In the genomic region with DNA sequence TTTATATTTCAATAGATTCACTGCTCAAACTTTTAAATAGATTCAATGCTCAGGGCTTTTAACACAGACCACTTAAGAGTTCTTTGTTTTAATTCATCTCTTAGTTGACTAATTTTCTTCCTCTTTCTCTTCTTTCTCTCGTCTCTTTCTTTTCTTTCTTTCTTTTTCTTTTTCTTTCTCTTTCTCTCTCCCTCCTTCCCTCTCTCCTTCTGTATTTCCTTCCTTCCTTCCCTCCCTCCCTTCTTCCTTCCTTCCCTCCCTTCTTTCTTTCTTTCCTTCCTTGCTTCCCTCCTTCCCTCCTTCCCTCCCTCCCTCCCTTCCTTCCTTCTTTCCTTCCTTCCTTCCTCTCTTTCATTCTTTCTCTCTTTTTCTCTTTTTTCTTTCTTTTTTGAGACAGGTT, we compare ENCODE assay signal across 34 cellular contexts.
"Had no signal": no experiment of that assay in that cellular context is flagged by ENCODE, and none has a peak within 500 bp of the region (broad histone marks: within the 10 kb centered on the region; RNA-seq: fewer than 3 reads in every experiment).

No MANE protein-coding gene starts in this region.

- H3K4me1 ChIP-seq: adrenal gland, body of pancreas, breast epithelium, colonic mucosa had no signal

- H3K4me3 ChIP-seq: adrenal gland, body of pancreas, breast epithelium, colonic mucosa had no signal

- H3K9me3 Mint-ChIP-seq: activated B cell treated with CpG ODN at 0.5 μM for 24 hours; activated CD4-positive, alpha-beta memory T cell treated with anti-CD3 and anti-CD28 coated beads for 36 hours; activated CD4-positive, alpha-beta T cell treated with anti-CD3 and anti-CD28 coated beads, Interleukin-2, amount 10 ng/mL, durations not matched to agents 24 days and 14 days; activated CD8-positive, alpha-beta T cell treated with anti-CD3 and anti-CD28 coated beads for 36 hours; activated naive CD4-positive, alpha-beta T cell treated with anti-CD3 and anti-CD28 coated beads for 36 hours; activated naive CD4-positive, alpha-beta T cell treated with anti-CD3 and anti-CD28 coated beads, Interleukin-2, amount 50 U/mL, for 72 hours; activated naive CD8-positive, alpha-beta T cell treated with anti-CD3 and anti-CD28 coated beads for 36 hours; activated T-cell treated with anti-CD3 and anti-CD28 coated beads, Interleukin-2, amount 50 U/mL, for 72 hours; activated T-helper 1 cell treated with anti-CD3 and anti-CD28 coated beads, Interleukin-12 subunit alpha, Interleukin-12 subunit beta, Interleukin-2, Interleukin-4 antibody, amounts not matched to agents 30 ng/mL and 10 ng/mL and 1 ng/mL, durations not matched to agents 14 hours and 24 hours and 36 hours; activated T-helper 17 cell treated with anti-CD3 and anti-CD28 coated beads, Interleukin-2, amount 50 U/mL, for 72 hours; T-helper 2 cell treated with Interferon-gamma antibody and Interleukin-4, amounts not matched to agents 5 μg/mL and 100 μg/mL, for 36 hours had no signal

- H3K9me3 ChIP-seq: adrenal gland, body of pancreas, breast epithelium, colonic mucosa had no signal

- H3K4me3 Mint-ChIP-seq: activated B cell treated with CpG ODN at 0.5 μM for 24 hours; activated CD4-positive, alpha-beta memory T cell treated with anti-CD3 and anti-CD28 coated beads for 36 hours; activated CD4-positive, alpha-beta T cell treated with anti-CD3 and anti-CD28 coated beads, Interleukin-2, amount 10 ng/mL, durations not matched to agents 24 days and 14 days; activated CD8-positive, alpha-beta T cell treated with anti-CD3 and anti-CD28 coated beads for 36 hours; activated naive CD4-positive, alpha-beta T cell treated with anti-CD3 and anti-CD28 coated beads for 36 hours; activated naive CD8-positive, alpha-beta T cell treated with anti-CD3 and anti-CD28 coated beads for 36 hours; activated T-cell treated with anti-CD3 and anti-CD28 coated beads, Interleukin-2, amount 50 U/mL, for 4 hours; activated T-cell treated with anti-CD3 and anti-CD28 coated beads, Interleukin-2, amount 50 U/mL, for 72 hours; activated T-helper 1 cell treated with anti-CD3 and anti-CD28 coated beads, Interleukin-12 subunit alpha, Interleukin-12 subunit beta, Interleukin-2, Interleukin-4 antibody, amounts not matched to agents 30 ng/mL and 10 ng/mL and 1 ng/mL, durations not matched to agents 14 hours and 24 hours and 36 hours; activated T-helper 17 cell treated with anti-CD3 and anti-CD28 coated beads, Interleukin-2, amount 50 U/mL, for 72 hours; T-helper 2 cell treated with Interferon-gamma antibody and Interleukin-4, amounts not matched to agents 5 μg/mL and 100 μg/mL, for 36 hours had no signal

- H3K36me3 Mint-ChIP-seq: activated CD4-positive, alpha-beta memory T cell treated with anti-CD3 and anti-CD28 coated beads for 36 hours; activated naive CD4-positive, alpha-beta T cell treated with anti-CD3 and anti-CD28 coated beads, Interleukin-2, amount 50 U/mL, for 72 hours; activated naive CD8-positive, alpha-beta T cell treated with anti-CD3 and anti-CD28 coated beads for 36 hours had no signal

- H3K36me3 ChIP-seq: adrenal gland, brain microvascular endothelial cell, breast epithelium, colonic mucosa had no signal

- H3K27ac Mint-ChIP-seq: activated B cell treated with CpG ODN at 0.5 μM for 24 hours; activated CD4-positive, alpha-beta memory T cell treated with anti-CD3 and anti-CD28 coated beads for 36 hours; activated CD4-positive, alpha-beta T cell treated with anti-CD3 and anti-CD28 coated beads, Interleukin-2, amount 10 ng/mL, durations not matched to agents 24 days and 14 days; activated CD8-positive, alpha-beta T cell treated with anti-CD3 and anti-CD28 coated beads for 36 hours; activated naive CD4-positive, alpha-beta T cell treated with anti-CD3 and anti-CD28 coated beads for 36 hours; activated naive CD4-positive, alpha-beta T cell treated with anti-CD3 and anti-CD28 coated beads, Interleukin-2, amount 50 U/mL, for 72 hours; activated naive CD8-positive, alpha-beta T cell treated with anti-CD3 and anti-CD28 coated beads for 36 hours; activated T-cell treated with anti-CD3 and anti-CD28 coated beads, Interleukin-2, amount 50 U/mL, for 72 hours; activated T-helper 1 cell treated with anti-CD3 and anti-CD28 coated beads, Interleukin-12 subunit alpha, Interleukin-12 subunit beta, Interleukin-2, Interleukin-4 antibody, amounts not matched to agents 30 ng/mL and 10 ng/mL and 1 ng/mL, durations not matched to agents 14 hours and 24 hours and 36 hours; activated T-helper 17 cell treated with anti-CD3 and anti-CD28 coated beads, Interleukin-2, amount 50 U/mL, for 72 hours; T-helper 2 cell treated with Interferon-gamma antibody and Interleukin-4, amounts not matched to agents 5 μg/mL and 100 μg/mL, for 36 hours had no signal

- ATAC-seq: activated CD8-positive, alpha-beta T cell treated with anti-CD3 and anti-CD28 coated beads for 36 hours; activated naive CD4-positive, alpha-beta T cell treated with anti-CD3 and anti-CD28 coated beads, Interleukin-2, amount 50 U/mL, for 72 hours; activated T-cell treated with anti-CD3 and anti-CD28 coated beads, Interleukin-2, amount 50 U/mL, for 4 hours; activated T-cell treated with anti-CD3 and anti-CD28 coated beads, Interleukin-2, amount 50 U/mL, for 72 hours; activated T-helper 17 cell treated with anti-CD3 and anti-CD28 coated beads, Interleukin-2, amount 50 U/mL, for 72 hours; body of pancreas had no signal

- DNase-seq: activated B cell treated with CpG ODN at 0.5 μM for 24 hours; activated CD4-positive, alpha-beta memory T cell treated with anti-CD3 and anti-CD28 coated beads for 36 hours; activated CD4-positive, alpha-beta T cell treated with anti-CD3 and anti-CD28 coated beads for 4 hours; activated CD4-positive, alpha-beta T cell treated with anti-CD3 and anti-CD28 coated beads, Interleukin-2, amount 10 ng/mL, durations not matched to agents 24 days and 14 days; activated CD4-positive, alpha-beta T cell treated with anti-CD3 and anti-CD28 coated beads, Interleukin-2, amount 50 U/mL, for 1 hour; activated CD4-positive, alpha-beta T cell treated with anti-CD3 and anti-CD28 coated beads, Interleukin-2, amount 50 U/mL, for 4 hours; activated CD4-positive, CD25-positive, alpha-beta regulatory T cell treated with anti-CD3 and anti-CD28 coated beads, Interleukin-2, amount 50 U/mL, for 72 hours; activated CD8-positive, alpha-beta T cell treated with anti-CD3 and anti-CD28 coated beads for 36 hours; activated effector memory CD4-positive, alpha-beta T cell treated with anti-CD3 and anti-CD28 coated beads, Interleukin-2, amount 50 U/mL, for 16 hours; activated gamma-delta T cell treated with Interleukin-2 at 50 U/mL for 16 hours; activated naive CD4-positive, alpha-beta T cell; activated naive CD4-positive, alpha-beta T cell treated with anti-CD3 and anti-CD28 coated beads for 36 hours; activated naive CD4-positive, alpha-beta T cell treated with anti-CD3 and anti-CD28 coated beads, Interleukin-2, amount 50 U/mL, for 16 hours; activated naive CD8-positive, alpha-beta T cell treated with anti-CD3 and anti-CD28 coated beads for 36 hours; activated T-cell treated with anti-CD3 and anti-CD28 coated beads for 4 hours; activated T-cell treated with anti-CD3 and anti-CD28 coated beads, Interleukin-2, amount 50 U/mL, for 1 hour; activated T-cell treated with anti-CD3 and anti-CD28 coated beads, Interleukin-2, amount 50 U/mL, for 4 hours; activated T-cell treated with anti-CD3 and anti-CD28 coated beads, Interleukin-2, amount 50 U/mL, for 72 hours; adrenal gland; amniotic stem cell; aorta; body of pancreas; brain microvascular endothelial cell; central memory CD4-positive, alpha-beta T cell; cerebellar nuclear complex; colonic mucosa; T-helper 2 cell; T-helper 9 cell had no signal

- H3K27ac ChIP-seq: adrenal gland, body of pancreas, brain microvascular endothelial cell, breast epithelium, colonic mucosa, VCaP had no signal

- H3K4me1 Mint-ChIP-seq: activated B cell treated with CpG ODN at 0.5 μM for 24 hours; activated CD4-positive, alpha-beta T cell treated with anti-CD3 and anti-CD28 coated beads, Interleukin-2, amount 10 ng/mL, durations not matched to agents 24 days and 14 days; activated T-helper 17 cell treated with anti-CD3 and anti-CD28 coated beads, Interleukin-2, amount 50 U/mL, for 72 hours had no signal
